ENCODE assay signal across 1 cellular context in the genomic region with DNA sequence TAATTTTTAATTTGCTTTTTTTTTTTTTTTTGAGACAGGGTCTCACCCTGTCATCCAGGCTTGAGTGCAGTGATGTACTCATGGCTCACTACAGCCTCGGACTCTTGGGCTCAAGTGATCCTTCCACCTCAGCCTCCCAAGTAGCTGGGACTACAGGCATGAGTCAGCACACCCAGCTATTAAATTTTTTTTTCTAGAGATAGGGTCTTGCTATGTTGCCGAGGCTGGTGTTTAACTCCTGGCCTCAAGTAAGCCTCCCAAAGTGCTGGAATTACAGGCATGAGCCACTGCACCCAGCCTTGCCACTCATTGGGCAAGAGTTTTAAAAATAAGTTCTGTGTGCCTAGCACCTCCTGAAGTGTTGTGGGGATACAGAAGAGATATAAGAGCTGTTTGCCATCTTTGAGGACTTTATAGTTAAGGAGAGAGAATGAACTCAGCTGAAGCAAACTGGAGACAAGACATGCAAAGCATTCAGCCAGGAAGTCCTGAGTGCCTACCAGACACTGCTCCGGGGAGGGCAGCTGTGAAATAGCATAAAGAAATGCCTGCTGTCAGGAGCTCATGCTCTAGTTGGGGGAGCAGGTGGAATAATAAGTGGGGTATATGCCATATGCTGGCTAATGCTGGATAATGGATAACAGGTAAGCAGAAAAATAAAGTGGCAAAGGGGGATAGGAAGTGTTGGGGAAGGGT.
TF ChIP-seq lines count a peak whose summit lies in the region.

No MANE protein-coding gene starts in this region.

TF ChIP-seq in IMR-90, 13 proteins besides CTCF, POLR2A, EP300 and RAD21:
- TF ChIP-seq MAZ (IDR thresholded peaks at IDR 0.05; ENCODE audit: borderline replicate concordance, low read depth, low read length) (no peak), FOS (IDR thresholded peaks at IDR 0.05; ENCODE audit: low read depth, low read length) (no peak), MAFK (IDR thresholded peaks at IDR 0.05; ENCODE audit: low read depth, low read length) (no peak), MXI1 (IDR thresholded peaks at IDR 0.05; ENCODE audit: borderline replicate concordance, low read depth, low read length) (no peak)
- TF ChIP-seq, protein P1, sequence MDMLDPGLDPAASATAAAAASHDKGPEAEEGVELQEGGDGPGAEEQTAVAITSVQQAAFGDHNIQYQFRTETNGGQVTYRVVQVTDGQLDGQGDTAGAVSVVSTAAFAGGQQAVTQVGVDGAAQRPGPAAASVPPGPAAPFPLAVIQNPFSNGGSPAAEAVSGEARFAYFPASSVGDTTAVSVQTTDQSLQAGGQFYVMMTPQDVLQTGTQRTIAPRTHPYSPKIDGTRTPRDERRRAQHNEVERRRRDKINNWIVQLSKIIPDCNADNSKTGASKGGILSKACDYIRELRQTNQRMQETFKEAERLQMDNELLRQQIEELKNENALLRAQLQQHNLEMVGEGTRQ (IDR thresholded peaks at IDR 0.05; ENCODE audit: low read depth, low read length), result no peak
